ENCODE assay signal across 19 cellular contexts in genomic region chr10:63005246-63005645, GRCh38.
DNase-seq lines count a peak whose midpoint lies in the region; ATAC-seq, FAIRE-seq and TF ChIP-seq lines count a peak whose summit lies in the region.
"Had no signal": no experiment of that assay in that cellular context is flagged by ENCODE, and none has a peak within 500 bp of the region (broad histone marks: within the 10 kb centered on the region; RNA-seq: fewer than 3 reads in every experiment).

No MANE protein-coding gene starts in this region.

- peaks cover 12% of the 10 kb centered on the region for H3K4me1 Mint-ChIP-seq in activated T-helper 17 cell treated with anti-CD3 and anti-CD28 coated beads, Interleukin-2, amount 50 U/mL, for 72 hours
- peaks cover 16% of the 10 kb centered on the region for H3K4me1 Mint-ChIP-seq in activated T-helper 1 cell treated with anti-CD3 and anti-CD28 coated beads, Interleukin-12 subunit alpha, Interleukin-12 subunit beta, Interleukin-2, Interleukin-4 antibody, amounts not matched to agents 30 ng/mL and 10 ng/mL and 1 ng/mL, durations not matched to agents 14 hours and 24 hours and 36 hours (ENCODE audit: low read depth)

- peak; percentile 70 for ATAC-seq in activated T-helper 17 cell treated with anti-CD3 and anti-CD28 coated beads, Interleukin-2, amount 50 U/mL, for 72 hours (replicated peaks)
- no peak for ATAC-seq in GM18502 (IDR thresholded peaks at IDR 0.05; ENCODE audit: poor library complexity, unreplicated experiment)
- ATAC-seq in GM21526 (IDR thresholded peaks at IDR 0.05; ENCODE audit: low FRiP score, unreplicated experiment) = no peak
- ATAC-seq: gastroesophageal sphincter had no signal

- H3K36me3 Mint-ChIP-seq in activated T-helper 17 cell treated with anti-CD3 and anti-CD28 coated beads, Interleukin-2, amount 50 U/mL, for 72 hours (ENCODE audit: low read depth) = no peaks in the 10 kb centered on the region
- H3K36me3 Mint-ChIP-seq in activated T-helper 1 cell treated with anti-CD3 and anti-CD28 coated beads, Interleukin-12 subunit alpha, Interleukin-12 subunit beta, Interleukin-2, Interleukin-4 antibody, amounts not matched to agents 30 ng/mL and 10 ng/mL and 1 ng/mL, durations not matched to agents 14 hours and 24 hours and 36 hours (ENCODE audit: low read depth) = no peaks in the 10 kb centered on the region

- H3K4me1 ChIP-seq in A673 (ENCODE audit: insufficient read depth, low read length, poor library complexity, severe bottlenecking) = no peaks in the 10 kb centered on the region
- H3K4me1 ChIP-seq: BE2C, gastroesophageal sphincter had no signal

- CTCF ChIA-PET in A673 (lab: Charles Lee) = no interaction called here

- H3K9me3 Mint-ChIP-seq in activated T-helper 17 cell treated with anti-CD3 and anti-CD28 coated beads, Interleukin-2, amount 50 U/mL, for 72 hours = no peaks in the 10 kb centered on the region
- H3K9me3 Mint-ChIP-seq in activated T-helper 1 cell treated with anti-CD3 and anti-CD28 coated beads, Interleukin-12 subunit alpha, Interleukin-12 subunit beta, Interleukin-2, Interleukin-4 antibody, amounts not matched to agents 30 ng/mL and 10 ng/mL and 1 ng/mL, durations not matched to agents 14 hours and 24 hours and 36 hours = no peaks in the 10 kb centered on the region
- H3K9me3 Mint-ChIP-seq: activated T-cell treated with anti-CD3 and anti-CD28 coated beads, Interleukin-2, amount 50 U/mL, for 24 hours; stimulated activated naive CD8-positive, alpha-beta T cell treated with anti-CD3 and anti-CD28 coated beads, Interleukin-15, Interleukin-2, amounts not matched to agents 100 ng/mL and 50 ng/mL, for 24 hours had no signal

- intact Hi-C loops in A673 (cut with micrococcal nuclease; ENCODE audit: unreplicated experiment) = loop anchor here (2.0 to 10.0 kb wide), 2 partner anchors 80 to 390 kb away; no protein-coding TSS in a partner anchor
- intact Hi-C loops in activated T-helper 1 cell treated with anti-CD3 and anti-CD28 coated beads, Interleukin-12 subunit alpha, Interleukin-12 subunit beta, Interleukin-2, Interleukin-4 antibody, amounts not matched to agents 30 ng/mL and 10 ng/mL and 1 ng/mL, durations not matched to agents 14 hours and 24 hours and 36 hours (cut with micrococcal nuclease) = loop anchor here (5.0 kb wide), 1 partner anchor 413 kb away; no protein-coding TSS in a partner anchor

- no peak for TF ChIP-seq CTCF in A673 (conservative IDR thresholded peaks at IDR 0.05; ENCODE audit: low read depth, low read length)
- no peak for TF ChIP-seq CTCF in fibroblast of pulmonary artery (IDR thresholded peaks at IDR 0.05; ENCODE audit: low read length, missing control alignments)

- H3K27ac ChIP-seq in A673 (ENCODE audit: low read depth, low read length, poor library complexity, severe bottlenecking) = no peak overlapping the region
- H3K27ac ChIP-seq: gastroesophageal sphincter, neutrophil had no signal

- no TSS peak for BruUV-seq in A673 (replicated peaks; lab: Mats Ljungman, UMichigan)

- no peaks in the 10 kb centered on the region for H3K27me3 ChIP-seq in A673 (replicated peaks; ENCODE audit: insufficient read depth, low read depth, low read length, poor library complexity)
- H3K27me3 ChIP-seq: gastroesophageal sphincter had no signal

- peak; percentile 8 for FAIRE-seq in GM19239 (lab: Jason Lieb, UNC)

- no peaks in the 10 kb centered on the region for H3K9me3 ChIP-seq in A673 (ENCODE audit: low read depth, low read length, poor library complexity, severe bottlenecking)
- H3K9me3 ChIP-seq: BE2C, gastroesophageal sphincter, neutrophil had no signal

- peaks cover 15% of the 10 kb centered on the region for H3K27me3 Mint-ChIP-seq in activated T-helper 17 cell treated with anti-CD3 and anti-CD28 coated beads, Interleukin-2, amount 50 U/mL, for 72 hours
- peaks cover 16% of the 10 kb centered on the region for H3K27me3 Mint-ChIP-seq in activated T-helper 1 cell treated with anti-CD3 and anti-CD28 coated beads, Interleukin-12 subunit alpha, Interleukin-12 subunit beta, Interleukin-2, Interleukin-4 antibody, amounts not matched to agents 30 ng/mL and 10 ng/mL and 1 ng/mL, durations not matched to agents 14 hours and 24 hours and 36 hours (ENCODE audit: insufficient read depth)

- H3K4me3 Mint-ChIP-seq in activated T-helper 17 cell treated with anti-CD3 and anti-CD28 coated beads, Interleukin-2, amount 50 U/mL, for 72 hours = no peak overlapping the region
- H3K4me3 Mint-ChIP-seq in activated T-helper 1 cell treated with anti-CD3 and anti-CD28 coated beads, Interleukin-12 subunit alpha, Interleukin-12 subunit beta, Interleukin-2, Interleukin-4 antibody, amounts not matched to agents 30 ng/mL and 10 ng/mL and 1 ng/mL, durations not matched to agents 14 hours and 24 hours and 36 hours = no peak overlapping the region
- H3K4me3 Mint-ChIP-seq: activated T-cell treated with anti-CD3 and anti-CD28 coated beads, Interleukin-2, amount 50 U/mL, for 24 hours; stimulated activated naive CD8-positive, alpha-beta T cell treated with anti-CD3 and anti-CD28 coated beads, Interleukin-15, Interleukin-2, amounts not matched to agents 100 ng/mL and 50 ng/mL, for 24 hours had no signal

- H3K36me3 ChIP-seq in A673 (ENCODE audit: insufficient read depth, low read length, poor library complexity, severe bottlenecking) = no peaks in the 10 kb centered on the region
- H3K36me3 ChIP-seq: BE2C, gastroesophageal sphincter, neutrophil had no signal

- POLR2A ChIA-PET in A673 (lab: Charles Lee; ENCODE audit: low non-redundant PET) = interaction anchor here (0.6 kb wide), 1 partner anchor 1524 kb away, joined by 4 read pairs; no protein-coding TSS in a partner anchor

- peak; percentile 13 for DNase-seq in A673 (ENCODE audit: low spot score)
- DNase-seq in GM19239 (ENCODE audit: insufficient read length, low spot score) = no peak
- peak; percentile 79 for DNase-seq in fibroblast of pulmonary artery (ENCODE audit: low read depth)
- DNase-seq in activated T-helper 1 cell treated with anti-CD3 and anti-CD28 coated beads, Interleukin-12 subunit alpha, Interleukin-12 subunit beta, Interleukin-2, Interleukin-4 antibody, amounts not matched to agents 30 ng/mL and 10 ng/mL and 1 ng/mL, durations not matched to agents 14 hours and 24 hours and 36 hours (ENCODE audit: low spot score) = no peak
- no peak for DNase-seq in AG08396 (ENCODE audit: low spot score)
- DNase-seq: activated T-cell treated with anti-CD3 and anti-CD28 coated beads, Interleukin-2, amount 50 U/mL, for 24 hours; BE2C; cortex of kidney; Kasumi-1; mesenchymal stem cell; NCI-H2029 treated with DMSO at 0.1 percent for 48 hours; NCI-H526 had no signal

- H3K27ac Mint-ChIP-seq in activated T-helper 17 cell treated with anti-CD3 and anti-CD28 coated beads, Interleukin-2, amount 50 U/mL, for 72 hours = peak overlapping the region; percentile 9
- H3K27ac Mint-ChIP-seq in activated T-helper 1 cell treated with anti-CD3 and anti-CD28 coated beads, Interleukin-12 subunit alpha, Interleukin-12 subunit beta, Interleukin-2, Interleukin-4 antibody, amounts not matched to agents 30 ng/mL and 10 ng/mL and 1 ng/mL, durations not matched to agents 14 hours and 24 hours and 36 hours = no peak overlapping the region
- H3K27ac Mint-ChIP-seq: activated T-cell treated with anti-CD3 and anti-CD28 coated beads, Interleukin-2, amount 50 U/mL, for 24 hours had no signal

- H3K4me3 ChIP-seq in A673 (ENCODE audit: low read depth, low read length, poor library complexity, severe bottlenecking) = no peak overlapping the region
- no peak overlapping the region for H3K4me3 ChIP-seq in fibroblast of pulmonary artery (replicated peaks; ENCODE audit: low read depth, low read length)
- H3K4me3 ChIP-seq: gastroesophageal sphincter, skin epidermis had no signal

Comparison
In these comparisons a context has a peak if more than half of its experiments do, and no peak if none do; other contexts are left out.
1. DNase-seq: peak in A673 (single experiment) and fibroblast of pulmonary artery (single experiment); none in GM19239 (single experiment), activated T-helper 1 cell treated with anti-CD3 and anti-CD28 coated beads, Interleukin-12 subunit alpha, Interleukin-12 subunit beta, Interleukin-2, Interleukin-4 antibody, amounts not matched to agents 30 ng/mL and 10 ng/mL and 1 ng/mL, durations not matched to agents 14 hours and 24 hours and 36 hours (single experiment) and AG08396 (single experiment).